18 cellular contexts compared by ENCODE assay signal in genomic region chr17:7167832-7168231, GRCh38. TPM values are rescaled to one million over a fixed set of nuclear protein-coding genes. Genes with fewer than 3 reads are reported as not detected.
A peak's percentile ranks its signal among the peaks of the same experiment; 100 is the strongest.
DNase-seq lines count a peak whose midpoint lies in the region; ATAC-seq and TF ChIP-seq lines count a peak whose summit lies in the region.
"Had no signal": no experiment of that assay in that cellular context is flagged by ENCODE, and none has a peak within 500 bp of the region (broad histone marks: within the 10 kb centered on the region; RNA-seq: fewer than 3 reads in every experiment).

No MANE protein-coding gene starts in this region.

- peaks cover 2% of the 10 kb centered on the region for H3K27me3 Mint-ChIP-seq in endothelial cell (ENCODE audit: unreplicated experiment)
- H3K27me3 Mint-ChIP-seq in naive thymus-derived CD4-positive, alpha-beta T cell: peaks cover 0 to 10% (median 0%) of the 10 kb centered on the region in 5 donors

- peak; percentile 18 for DNase-seq in ELR (ENCODE audit: low read depth)
- DNase-seq in NOMO-1 treated with dmso at 0.1 percent for 144 hours (lab: John Stamatoyannopoulos, UW; ENCODE audit: unreplicated experiment): peak; percentile 69
- DNase-seq in endothelial cell (ENCODE audit: low spot score): no peak
- no peak for DNase-seq in naive thymus-derived CD4-positive, alpha-beta T cell
- DNase-seq in NK-92 (lab: John Stamatoyannopoulos, UW; ENCODE audit: unreplicated experiment): no peak
- DNase-seq in islet precursor cell: no peak
- no peak for DNase-seq in cardiac septum (ENCODE audit: low spot score)
- no peak for DNase-seq in NCI-H446 (lab: John Stamatoyannopoulos, UW)
- DNase-seq: activated B cell treated with CpG ODN at 0.5 μM for 24 hours; midbrain; NCI-H2029; NCI-H510A treated with DMSO at 0.1 percent for 48 hours; right cardiac atrium; stimulated activated CD4-positive, alpha-beta T cell treated with anti-CD3 and anti-CD28 coated beads, Interleukin-1b, Interleukin-23, amount 100 ng/mL, for 48 hours had no signal

- H3K27me3 ChIP-seq in naive thymus-derived CD4-positive, alpha-beta T cell (ENCODE audit: control insufficient read depth in 2 of 2, insufficient read depth in 2 of 2, low read length in 2 of 2): no peaks in the 10 kb centered on the region

- TF ChIP-seq CTCF in endothelial cell (IDR thresholded peaks at IDR 0.05; ENCODE audit: unreplicated experiment): no peak

- H3K9me3 ChIP-seq in naive thymus-derived CD4-positive, alpha-beta T cell (ENCODE audit: control insufficient read depth in 2 of 3, low read length in 3 of 3): no peaks in the 10 kb centered on the region

- ATAC-seq in naive thymus-derived CD4-positive, alpha-beta T cell: peak; percentile 66
- ATAC-seq: Panc1 had no signal

- H3K4me3 ChIP-seq in naive thymus-derived CD4-positive, alpha-beta T cell (ENCODE audit: low read length): no peak overlapping the region

- H3K9me3 Mint-ChIP-seq in endothelial cell (ENCODE audit: unreplicated experiment): no peaks in the 10 kb centered on the region
- peaks cover 0 to 22% (median 10%) of the 10 kb centered on the region in 11 donors for H3K9me3 Mint-ChIP-seq in naive thymus-derived CD4-positive, alpha-beta T cell

- peak overlapping the region; percentile 57 for H3K27ac Mint-ChIP-seq in endothelial cell (ENCODE audit: unreplicated experiment)
- H3K27ac Mint-ChIP-seq in naive thymus-derived CD4-positive, alpha-beta T cell: no peak overlapping the region
- H3K27ac Mint-ChIP-seq: activated B cell treated with CpG ODN at 0.5 μM for 24 hours, B cell had no signal

- intact Hi-C loops in naive thymus-derived CD4-positive, alpha-beta T cell (cut with micrococcal nuclease): no loop called here
- intact Hi-C loops in cardiac septum (cut with DNase I): no loop called here

- peak overlapping the region; percentile 45 for H3K4me3 Mint-ChIP-seq in endothelial cell (ENCODE audit: unreplicated experiment)
- no peak overlapping the region for H3K4me3 Mint-ChIP-seq in naive thymus-derived CD4-positive, alpha-beta T cell
- H3K4me3 Mint-ChIP-seq: activated B cell treated with CpG ODN at 0.5 μM for 24 hours, B cell had no signal

- H3K4me1 Mint-ChIP-seq in endothelial cell (ENCODE audit: unreplicated experiment): peaks cover 2% of the 10 kb centered on the region
- H3K4me1 Mint-ChIP-seq in naive thymus-derived CD4-positive, alpha-beta T cell: peaks cover 0 to 5% (median 0%) of the 10 kb centered on the region in 7 donors
- H3K4me1 Mint-ChIP-seq: activated B cell treated with CpG ODN at 0.5 μM for 24 hours, B cell had no signal

- peaks cover 6% of the 10 kb centered on the region for H3K36me3 Mint-ChIP-seq in endothelial cell (ENCODE audit: low read depth, unreplicated experiment)
- H3K36me3 Mint-ChIP-seq in naive thymus-derived CD4-positive, alpha-beta T cell: peaks cover 0 to 6% (median 0%) of the 10 kb centered on the region in 5 donors

- H3K27ac ChIP-seq in naive thymus-derived CD4-positive, alpha-beta T cell (ENCODE audit: low read depth, low read length): no peak overlapping the region

- H3K36me3 ChIP-seq in naive thymus-derived CD4-positive, alpha-beta T cell (ENCODE audit: control insufficient read depth in 2 of 3, insufficient read depth in 3 of 3, low read length in 3 of 3): no peaks in the 10 kb centered on the region

- CTCF ChIA-PET in naive thymus-derived CD4-positive, alpha-beta T cell (lab: Charles Lee): no interaction called here

- POLR2A ChIA-PET in naive thymus-derived CD4-positive, alpha-beta T cell (lab: Charles Lee): interaction anchor here (1.0 kb wide), 1 partner anchor 527 kb away, joined by 3 read pairs; the partner anchor contains the start of genes KIAA0753 and TXNDC17

- H3K4me1 ChIP-seq in naive thymus-derived CD4-positive, alpha-beta T cell (ENCODE audit: control insufficient read depth in 2 of 2, insufficient read depth in 2 of 2, low read length in 2 of 2): no peaks in the 10 kb centered on the region

RNA-seq across cellular contexts. Expression of gene ASGR1, which starts 11.3 kb away (rescaled TPM):
- 23.9 TPM for total RNA-seq in endothelial cell (ENCODE audit: unreplicated experiment)
- 10 to 100 TPM in 1 of 5 experiments, 1 to 10 TPM in 1, under 1 TPM in 2, not detected in 1; 0.79 to 11.9 (median 1.3) TPM for total RNA-seq in naive thymus-derived CD4-positive, alpha-beta T cell
- polyA plus RNA-seq in naive thymus-derived CD4-positive, alpha-beta T cell: not detected
- total RNA-seq in cardiac septum: 0.54 TPM
- total RNA-seq: activated B cell treated with CpG ODN at 0.5 μM for 24 hours, HT-29 had no signal

RNA-seq across cellular contexts. Expression of gene DLG4, which starts 51.8 kb away (rescaled TPM):
- total RNA-seq in endothelial cell (ENCODE audit: unreplicated experiment) (44.3 TPM), cardiac septum (16.0 TPM)
- total RNA-seq in naive thymus-derived CD4-positive, alpha-beta T cell: 10 to 100 TPM; 10.9 to 25.4 (median 16.5) TPM
- polyA plus RNA-seq in naive thymus-derived CD4-positive, alpha-beta T cell: under 1 TPM; 0.26 to 0.83 TPM

RNA-seq across cellular contexts. Expression of gene ACADVL, which starts 51.9 kb away (rescaled TPM):
- total RNA-seq in endothelial cell (ENCODE audit: unreplicated experiment) (281 TPM), cardiac septum (966 TPM)
- total RNA-seq in naive thymus-derived CD4-positive, alpha-beta T cell: 100 to 1,000 TPM; 287 to 390 (median 339) TPM
- 10 to 100 TPM; 75.3 to 88.4 TPM for polyA plus RNA-seq in naive thymus-derived CD4-positive, alpha-beta T cell

RNA-seq across cellular contexts. Expression of gene ASGR2, which starts 53.2 kb away (rescaled TPM):
- total RNA-seq in endothelial cell (ENCODE audit: unreplicated experiment): 0.41 TPM
- total RNA-seq in naive thymus-derived CD4-positive, alpha-beta T cell: 10 to 100 TPM in 1 of 5 experiments, 1 to 10 TPM in 1, under 1 TPM in 1, not detected in 2; 0.27 to 15.0 (median 1.9) TPM
- polyA plus RNA-seq in naive thymus-derived CD4-positive, alpha-beta T cell: not detected
- 0.24 TPM for total RNA-seq in cardiac septum
- total RNA-seq: activated B cell treated with CpG ODN at 0.5 μM for 24 hours, B cell, H1, HT-29 had no signal

Comparison
In these comparisons a context has a peak if more than half of its experiments do, and no peak if none do; other contexts are left out.
1. DNase-seq: peak in ELR (single experiment) and NOMO-1 treated with dmso at 0.1 percent for 144 hours (single experiment); none in endothelial cell (single experiment), naive thymus-derived CD4-positive, alpha-beta T cell (0 of 9), NK-92 (single experiment), islet precursor cell (single experiment), cardiac septum (single experiment) and NCI-H446 (0 of 2).